ENCODE assay signal across 9 cellular contexts in the genomic region with DNA sequence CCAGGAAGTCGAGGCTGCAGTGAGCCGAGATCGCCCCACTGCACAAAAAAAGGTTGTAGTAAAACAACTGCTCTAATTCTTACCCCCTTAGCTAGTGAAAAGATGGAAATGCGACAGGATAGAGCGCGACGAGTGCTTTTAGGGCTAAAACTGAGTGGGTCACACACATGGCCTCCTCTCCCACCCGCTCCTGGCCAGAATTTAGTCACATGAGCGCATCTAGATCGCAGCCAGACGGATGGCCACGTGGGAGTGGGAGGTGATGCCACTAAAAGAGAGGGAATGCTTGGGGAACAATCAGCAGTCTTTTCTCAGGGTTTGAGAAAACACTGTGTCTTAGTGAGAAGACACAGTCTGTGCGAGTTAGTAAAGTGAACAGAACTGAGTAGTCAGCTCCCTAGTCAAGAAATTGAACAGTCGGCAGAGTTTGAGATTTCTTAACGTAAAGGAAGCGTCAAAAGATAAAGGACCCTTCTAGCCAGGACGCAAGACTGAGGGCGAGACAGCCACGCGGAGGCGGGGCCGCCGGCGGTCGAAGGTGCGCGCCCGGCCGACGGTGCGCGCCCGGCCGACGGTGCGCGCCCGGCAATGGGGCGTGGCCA. TPM values are rescaled to one million over a fixed set of nuclear protein-coding genes. Genes with fewer than 3 reads are reported as not detected.
DNase-seq lines count a peak whose midpoint lies in the region; ATAC-seq and TF ChIP-seq lines count a peak whose summit lies in the region.
"Had no signal": no experiment of that assay in that cellular context is flagged by ENCODE, and none has a peak within 500 bp of the region (broad histone marks: within the 10 kb centered on the region; RNA-seq: fewer than 3 reads in every experiment).

No MANE protein-coding gene starts in this region.

- peaks cover 3% of the 10 kb centered on the region for H3K27me3 ChIP-seq in CD8-positive, alpha-beta memory T cell (ENCODE audit: insufficient read depth, low read length, poor library complexity, severe bottlenecking)
- no peaks in the 10 kb centered on the region for H3K27me3 ChIP-seq in KMS-11 (ENCODE audit: insufficient read depth, low read depth)
- H3K27me3 ChIP-seq in neuron (ENCODE audit: insufficient read depth, low read length) = no peaks in the 10 kb centered on the region

- no peak for DNase-seq in CD8-positive, alpha-beta memory T cell
- DNase-seq in coronary artery (ENCODE audit: low spot score) (no peak), NCI-H2107 (lab: John Stamatoyannopoulos, UW) (no peak), NCI-H345 treated with DMSO at 0.1 percent for 48 hours (lab: John Stamatoyannopoulos, UW; ENCODE audit: unreplicated experiment) (no peak)

- H3K4me1 ChIP-seq in CD8-positive, alpha-beta memory T cell (ENCODE audit: insufficient read depth, low read length) = peaks cover 19% of the 10 kb centered on the region
- peaks cover 19% of the 10 kb centered on the region for H3K4me1 ChIP-seq in KMS-11 (ENCODE audit: low read depth, poor library complexity, severe bottlenecking)
- H3K4me1 ChIP-seq in neuron (ENCODE audit: insufficient read depth, low read length) = peaks cover 17% of the 10 kb centered on the region

- peaks cover 25% of the 10 kb centered on the region; the same call in 1 of the 2 replicates for H3K79me2 ChIP-seq in KMS-11 (ENCODE audit: insufficient read depth, low read depth)

- H3K36me3 Mint-ChIP-seq in CD8-positive, alpha-beta memory T cell = peaks cover 0 to 28% (median 2%) of the 10 kb centered on the region in 3 donors

- H3K9me3 Mint-ChIP-seq in CD8-positive, alpha-beta memory T cell = no peaks in the 10 kb centered on the region

- POLR2A ChIA-PET in CD8-positive, alpha-beta memory T cell (lab: Charles Lee) = interaction anchor here (1.0 to 1.7 kb wide), 3 partner anchors 60 to 214 kb away, joined by 5 to 6 read pairs (median 5); partner anchors contain the start of gene DHX35

- H3K27me3 Mint-ChIP-seq in CD8-positive, alpha-beta memory T cell = peaks cover 0 to 9% of the 10 kb centered on the region in 2 donors

- H3K9ac ChIP-seq in KMS-11 = 0 out of 2 replicates have a peak overlapping the region, but pooled peaks have one; percentile 25

- no peaks in the 10 kb centered on the region for H4K20me1 ChIP-seq in KMS-11 (ENCODE audit: insufficient read depth)

- H3K4me2 ChIP-seq in KMS-11 = peak overlapping the region; percentile 95

- H3K27ac ChIP-seq in CD8-positive, alpha-beta memory T cell (ENCODE audit: low read depth, low read length) = peak overlapping the region; percentile 84
- no peak overlapping the region for H3K27ac ChIP-seq in KMS-11
- peak overlapping the region; percentile 88 to 93 for H3K27ac ChIP-seq in coronary artery

- no peak for ATAC-seq in HG03457 (IDR thresholded peaks at IDR 0.05; ENCODE audit: unreplicated experiment)
- no peak for ATAC-seq in HG03342 (IDR thresholded peaks at IDR 0.05; ENCODE audit: unreplicated experiment)

- CTCF ChIA-PET in CD8-positive, alpha-beta memory T cell (lab: Charles Lee) = interaction anchor here (1.1 to 2.1 kb wide), 4 partner anchors 12 to 147 kb away, joined by 3 to 5 read pairs (median 3); no protein-coding TSS in a partner anchor

- H3K36me3 ChIP-seq in CD8-positive, alpha-beta memory T cell (ENCODE audit: insufficient read depth, low read length) = peaks cover 5% of the 10 kb centered on the region
- H3K36me3 ChIP-seq in KMS-11 (ENCODE audit: insufficient read depth) = no peaks in the 10 kb centered on the region
- H3K36me3 ChIP-seq in neuron (ENCODE audit: insufficient read depth, low read length) = peaks cover 15% of the 10 kb centered on the region

- H3K4me3 ChIP-seq in CD8-positive, alpha-beta memory T cell (ENCODE audit: low read length) = peak overlapping the region; percentile 33
- H3K4me3 ChIP-seq in KMS-11 (IDR thresholded peaks at IDR 0.05; ENCODE audit: insufficient read depth, low read depth, low read length) (no peak overlapping the region), coronary artery (peak overlapping the region; percentile 86), neuron (ENCODE audit: low read length) (peak overlapping the region; percentile 96)

- peak overlapping the region; percentile 74 to 99 (median 96) for H3K4me3 Mint-ChIP-seq in CD8-positive, alpha-beta memory T cell

- no peak for TF ChIP-seq CTCF in KMS-11 (conservative IDR thresholded peaks at IDR 0.05; ENCODE audit: low read depth, low read length)
- no peak for TF ChIP-seq CTCF in coronary artery (IDR thresholded peaks at IDR 0.05)

- H3K27ac Mint-ChIP-seq in CD8-positive, alpha-beta memory T cell = peak overlapping the region; percentile 80 to 99 (median 98)

- H3K4me1 Mint-ChIP-seq in CD8-positive, alpha-beta memory T cell = peaks cover 18 to 35% (median 28%) of the 10 kb centered on the region in 3 donors

- H3K9me3 ChIP-seq in CD8-positive, alpha-beta memory T cell (ENCODE audit: low read length) = no peaks in the 10 kb centered on the region
- no peaks in the 10 kb centered on the region for H3K9me3 ChIP-seq in neuron (ENCODE audit: low read length)

- peak overlapping the region; percentile 99 for H2AFZ ChIP-seq in KMS-11 (ENCODE audit: low read depth)
- H2AFZ ChIP-seq in neuron (ENCODE audit: low read depth, low read length) = peak overlapping the region; percentile 82

RNA-seq across cellular contexts. Expression of gene ACTR5, which starts 0.7 kb away (rescaled TPM):
- total RNA-seq in CD8-positive, alpha-beta memory T cell = 10 to 100 TPM; 12.2 to 12.6 TPM
- 9.5 TPM for polyA plus RNA-seq in CD8-positive, alpha-beta memory T cell

RNA-seq across cellular contexts. Expression of gene SLC32A1, which starts 23.3 kb away (rescaled TPM):
- not detected for total RNA-seq in CD8-positive, alpha-beta memory T cell
- not detected for polyA plus RNA-seq in CD8-positive, alpha-beta memory T cell
- total RNA-seq: M059J had no signal

RNA-seq across cellular contexts. Expression of gene PPP1R16B, which starts 57.9 kb away (rescaled TPM):
- total RNA-seq in CD8-positive, alpha-beta memory T cell = 100 to 1,000 TPM; 167 to 171 TPM
- polyA plus RNA-seq in CD8-positive, alpha-beta memory T cell = 40.2 TPM
- total RNA-seq: M059J had no signal
